Comparison of ENCODE assay signal across 10 cellular contexts in the genomic region with DNA sequence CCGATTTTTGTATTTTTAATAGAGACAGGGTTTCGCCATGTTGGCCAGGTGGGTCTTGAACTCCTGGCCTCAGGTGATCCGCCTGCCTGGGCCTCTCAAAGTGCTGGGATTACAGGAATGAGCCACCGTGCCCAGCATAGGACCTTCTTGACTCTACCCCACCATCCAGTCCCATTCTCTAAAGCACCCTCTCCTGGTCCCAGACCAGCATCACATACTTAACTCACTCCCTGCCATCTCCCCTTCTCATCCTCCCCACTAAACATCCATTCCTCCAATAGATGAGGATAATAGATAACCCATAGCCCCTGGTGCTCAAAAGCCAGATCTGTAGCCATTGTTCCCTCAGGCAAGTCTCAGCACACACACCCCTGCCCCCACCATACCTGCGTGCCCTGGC. TPM values are rescaled to one million over a fixed set of nuclear protein-coding genes. Genes with fewer than 3 reads are reported as not detected.
DNase-seq lines count a peak whose midpoint lies in the region; ATAC-seq and TF ChIP-seq lines count a peak whose summit lies in the region.
"Had no signal": no experiment of that assay in that cellular context is flagged by ENCODE, and none has a peak within 500 bp of the region (broad histone marks: within the 10 kb centered on the region; RNA-seq: fewer than 3 reads in every experiment).

No MANE protein-coding gene starts in this region.

- POLR2A ChIA-PET in SK-N-SH (lab: Yijun Ruan, JAX) = interaction anchor here (2.9 kb wide), 1 partner anchor 9 kb away, joined by 11 read pairs; a partner anchor contains a TSS

- no peak for TF ChIP-seq EP300 in SK-N-SH (IDR thresholded peaks at IDR 0.05; ENCODE audit: borderline replicate concordance in 1 of 2, low read depth in 1 of 2, low read length in 1 of 2)

- no peaks in the 10 kb centered on the region for H3K9me3 ChIP-seq in SK-N-SH
- no peaks in the 10 kb centered on the region for H3K9me3 ChIP-seq in OCI-LY3 (ENCODE audit: insufficient read depth, low read length)

- H3F3A ChIP-seq in SK-N-SH (replicated peaks; ENCODE audit: insufficient read depth) = peaks cover 34% of the 10 kb centered on the region

- peaks cover 23% of the 10 kb centered on the region for H3K79me2 ChIP-seq in SK-N-SH (ENCODE audit: insufficient read depth)
- H3K79me2 ChIP-seq in OCI-LY3 (ENCODE audit: low read length) = peaks cover 5% of the 10 kb centered on the region; the same call in 1 of the 2 replicates

- peak overlapping the region; percentile 67 for H3K27ac Mint-ChIP-seq in progenitor cell of endocrine pancreas

- H2AFZ ChIP-seq in SK-N-SH (ENCODE audit: low read depth) = no peak overlapping the region
- no peak overlapping the region for H2AFZ ChIP-seq in OCI-LY3 (ENCODE audit: low read depth, low read length)

- H3K4me2 ChIP-seq in SK-N-SH = peak overlapping the region; percentile 100
- H3K4me2 ChIP-seq in OCI-LY3 (ENCODE audit: low read length) = peak overlapping the region; percentile 89

- DNase-seq in SK-N-SH (peak; percentile 46), progenitor cell of endocrine pancreas (ENCODE audit: low spot score, unreplicated experiment) (no peak), kidney tubule cell (ENCODE audit: low spot score) (no peak), NCI-H1930 (lab: John Stamatoyannopoulos, UW) (no peak)
- DNase-seq: NCI-H1436 had no signal

- 87% methylated on average over 4 of the region's 5 CpGs for WGBS in SK-N-SH (ENCODE audit: low lambda C conversion rate)

- H3K9ac ChIP-seq in SK-N-SH (peak overlapping the region; percentile 77; the same call in 1 of the 2 replicates), OCI-LY3 (ENCODE audit: low read length) (no peak overlapping the region)

- H4K20me1 ChIP-seq in SK-N-SH (ENCODE audit: insufficient read depth) = no peaks in the 10 kb centered on the region
- no peaks in the 10 kb centered on the region for H4K20me1 ChIP-seq in OCI-LY3 (ENCODE audit: insufficient read depth, low read length)

- H3K4me1 ChIP-seq in SK-N-SH (ENCODE audit: control insufficient read depth in 1 of 2, insufficient read depth in 2 of 2, low read depth in 1 of 2, low read length in 1 of 2) = peaks cover 0 to 20% of the 10 kb centered on the region in 2 experiments; a peak in 1 of 4 replicates
- H3K4me1 ChIP-seq in OCI-LY3 (ENCODE audit: low read length) = peaks cover 20% of the 10 kb centered on the region

- peak overlapping the region; percentile 81 for H3K4me3 Mint-ChIP-seq in progenitor cell of endocrine pancreas (ENCODE audit: low read depth)

- ATAC-seq in SK-N-SH treated with all-trans-retinoic acid at 6 μM for 48 hours (no peak), GM18861 (IDR thresholded peaks at IDR 0.05; ENCODE audit: unreplicated experiment) (no peak)
- ATAC-seq: activated CD4-positive, CD25-positive, alpha-beta regulatory T cell treated with anti-CD3 and anti-CD28 coated beads, Interleukin-2, amount 50 U/mL, for 24 hours had no signal

- peak overlapping the region; percentile 79 to 82 for H3K4me3 ChIP-seq in SK-N-SH (ENCODE audit: low read depth in 2 of 2, low read length in 1 of 2)
- no peak overlapping the region for H3K4me3 ChIP-seq in OCI-LY3 (ENCODE audit: low read length)

- H3K9me3 Mint-ChIP-seq in progenitor cell of endocrine pancreas (ENCODE audit: low read depth) = no peaks in the 10 kb centered on the region

- TF ChIP-seq CTCF in SK-N-SH (IDR thresholded peaks at IDR 0.05) (no peak), OCI-LY3 (IDR thresholded peaks at IDR 0.05; ENCODE audit: low read depth, low read length) (no peak), progenitor cell of endocrine pancreas (IDR thresholded peaks at IDR 0.05; ENCODE audit: unreplicated experiment) (no peak)

- no peaks in the 10 kb centered on the region for H3K27me3 Mint-ChIP-seq in progenitor cell of endocrine pancreas

- peak overlapping the region in 1 of 2 experiments; percentile 93; a peak in 2 of 4 replicates for H3K27ac ChIP-seq in SK-N-SH (ENCODE audit: low read depth in 2 of 2, low read length in 1 of 2)
- H3K27ac ChIP-seq in OCI-LY3 (ENCODE audit: low read length) = no peak overlapping the region
- H3K27ac ChIP-seq in cingulate gyrus (ENCODE audit: low read depth, low read length) = peak overlapping the region; percentile 10

- H3K9me2 ChIP-seq in SK-N-SH = no peaks in the 10 kb centered on the region

- H3K36me3 ChIP-seq in SK-N-SH (replicated peaks in 1 of 2; ENCODE audit: control insufficient read depth in 1 of 2, insufficient read depth in 2 of 2, low read length in 1 of 2) = peaks cover 9 to 25% of the 10 kb centered on the region in 2 experiments
- H3K36me3 ChIP-seq in OCI-LY3 (replicated peaks; ENCODE audit: low read depth, low read length) = peaks cover 18% of the 10 kb centered on the region

- H3K27me3 ChIP-seq in SK-N-SH (ENCODE audit: insufficient read depth) (no peaks in the 10 kb centered on the region), OCI-LY3 (ENCODE audit: low read depth, low read length) (no peaks in the 10 kb centered on the region)

- TF ChIP-seq RAD21 in SK-N-SH (IDR thresholded peaks at IDR 0.05; ENCODE audit: low read length) = no peak

- H3K4me1 Mint-ChIP-seq in progenitor cell of endocrine pancreas (ENCODE audit: low read depth) = peaks cover 21% of the 10 kb centered on the region

- peaks cover 8% of the 10 kb centered on the region for H3K36me3 Mint-ChIP-seq in progenitor cell of endocrine pancreas (ENCODE audit: insufficient read depth)

- CTCF ChIA-PET in SK-N-SH (lab: Yijun Ruan, JAX) = interaction anchor here (3.3 to 13.3 kb wide), 3 partner anchors 7 to 72 kb away, joined by 51 to 184 read pairs (median 66); a partner anchor contains a TSS

TF ChIP-seq in SK-N-SH, 30 proteins besides CTCF, POLR2A, EP300 and RAD21 (continues in another document):
- TF ChIP-seq CHD2 (IDR thresholded peaks at IDR 0.05; ENCODE audit: low read length, partially characterized antibody) (no peak), SIN3A (IDR thresholded peaks at IDR 0.05; ENCODE audit: borderline replicate concordance, low read depth, low read length) (no peak), TEAD4 (IDR thresholded peaks at IDR 0.05; ENCODE audit: borderline replicate concordance, insufficient read depth) (no peak), NFIC (IDR thresholded peaks at IDR 0.05; ENCODE audit: borderline replicate concordance) (no peak), RXRA (IDR thresholded peaks at IDR 0.05; ENCODE audit: borderline replicate concordance, low read depth) (no peak)

TF ChIP-seq in SK-N-SH treated with all-trans-retinoic acid at 6 μM for 48 hours, 23 proteins besides CTCF, POLR2A, EP300 and RAD21:
- no peak for TF ChIP-seq ZC3H10 (CRISPR knock-in tag; IDR thresholded peaks at IDR 0.05)
- TF ChIP-seq ZFP3 (CRISPR knock-in tag; IDR thresholded peaks at IDR 0.05) = no peak
- TF ChIP-seq, protein P1, sequence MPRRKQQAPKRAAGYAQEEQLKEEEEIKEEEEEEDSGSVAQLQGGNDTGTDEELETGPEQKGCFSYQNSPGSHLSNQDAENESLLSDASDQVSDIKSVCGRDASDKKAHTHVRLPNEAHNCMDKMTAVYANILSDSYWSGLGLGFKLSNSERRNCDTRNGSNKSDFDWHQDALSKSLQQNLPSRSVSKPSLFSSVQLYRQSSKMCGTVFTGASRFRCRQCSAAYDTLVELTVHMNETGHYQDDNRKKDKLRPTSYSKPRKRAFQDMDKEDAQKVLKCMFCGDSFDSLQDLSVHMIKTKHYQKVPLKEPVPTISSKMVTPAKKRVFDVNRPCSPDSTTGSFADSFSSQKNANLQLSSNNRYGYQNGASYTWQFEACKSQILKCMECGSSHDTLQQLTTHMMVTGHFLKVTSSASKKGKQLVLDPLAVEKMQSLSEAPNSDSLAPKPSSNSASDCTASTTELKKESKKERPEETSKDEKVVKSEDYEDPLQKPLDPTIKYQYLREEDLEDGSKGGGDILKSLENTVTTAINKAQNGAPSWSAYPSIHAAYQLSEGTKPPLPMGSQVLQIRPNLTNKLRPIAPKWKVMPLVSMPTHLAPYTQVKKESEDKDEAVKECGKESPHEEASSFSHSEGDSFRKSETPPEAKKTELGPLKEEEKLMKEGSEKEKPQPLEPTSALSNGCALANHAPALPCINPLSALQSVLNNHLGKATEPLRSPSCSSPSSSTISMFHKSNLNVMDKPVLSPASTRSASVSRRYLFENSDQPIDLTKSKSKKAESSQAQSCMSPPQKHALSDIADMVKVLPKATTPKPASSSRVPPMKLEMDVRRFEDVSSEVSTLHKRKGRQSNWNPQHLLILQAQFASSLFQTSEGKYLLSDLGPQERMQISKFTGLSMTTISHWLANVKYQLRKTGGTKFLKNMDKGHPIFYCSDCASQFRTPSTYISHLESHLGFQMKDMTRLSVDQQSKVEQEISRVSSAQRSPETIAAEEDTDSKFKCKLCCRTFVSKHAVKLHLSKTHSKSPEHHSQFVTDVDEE (CRISPR knock-in tag; IDR thresholded peaks at IDR 0.05) = no peak
- TF ChIP-seq ISL1 (CRISPR knock-in tag; IDR thresholded peaks at IDR 0.05) = no peak

RNA-seq across cellular contexts. Expression of a gene that starts 2.1 kb away (rescaled TPM):
- 20.0 and 30.6 TPM in 2 replicates for polyA plus RNA-seq in SK-N-SH (2012; rRNA removed)
- 17.9 and 26.4 TPM in 2 replicates for polyA plus RNA-seq in SK-N-SH (2012; cell fraction: cytosol; rRNA removed)
- 42.8 and 45.5 TPM in 2 replicates for polyA plus RNA-seq in SK-N-SH (2012; cell fraction: nucleus; rRNA removed)
- total RNA-seq in progenitor cell of endocrine pancreas = 58.4 and 59.0 TPM in 2 replicates

RNA-seq across cellular contexts. Expression of a gene that starts 9.0 kb away (rescaled TPM):
- 193 and 225 TPM in 2 replicates for polyA plus RNA-seq in SK-N-SH (2012; rRNA removed)
- polyA plus RNA-seq in SK-N-SH (2012; cell fraction: cytosol; rRNA removed) = 115 and 149 TPM in 2 replicates
- polyA plus RNA-seq in SK-N-SH (2012; cell fraction: nucleus; rRNA removed) = 125 and 162 TPM in 2 replicates
- 53.1 and 57.1 TPM in 2 replicates for total RNA-seq in progenitor cell of endocrine pancreas

RNA-seq across cellular contexts. Expression of a gene that starts 20.1 kb away (rescaled TPM):
- 76.7 and 81.8 TPM in 2 replicates for polyA plus RNA-seq in SK-N-SH (2012; rRNA removed)
- polyA plus RNA-seq in SK-N-SH (2012; cell fraction: cytosol; rRNA removed) = 25.3 and 28.9 TPM in 2 replicates
- polyA plus RNA-seq in SK-N-SH (2012; cell fraction: nucleus; rRNA removed) = 484 and 490 TPM in 2 replicates
- total RNA-seq in progenitor cell of endocrine pancreas = 102 and 106 TPM in 2 replicates

RNA-seq across cellular contexts. Expression of a gene that starts 24.1 kb away (rescaled TPM):
- polyA plus RNA-seq in SK-N-SH (2012; rRNA removed) = 9.7 and 10.1 TPM in 2 replicates
- polyA plus RNA-seq in SK-N-SH (2012; cell fraction: cytosol; rRNA removed) = 2.2 and 3.7 TPM in 2 replicates
- polyA plus RNA-seq in SK-N-SH (2012; cell fraction: nucleus; rRNA removed) = 59.4 and 62.3 TPM in 2 replicates
- total RNA-seq in progenitor cell of endocrine pancreas = 13.6 and 15.6 TPM in 2 replicates

RNA-seq across cellular contexts. Expression of a gene that starts 44.7 kb away (rescaled TPM):
- 79.1 TPM in 2 replicates for polyA plus RNA-seq in SK-N-SH (2012; rRNA removed)
- polyA plus RNA-seq in SK-N-SH (2012; cell fraction: cytosol; rRNA removed) = 38.5 and 57.4 TPM in 2 replicates
- polyA plus RNA-seq in SK-N-SH (2012; cell fraction: nucleus; rRNA removed) = 75.0 and 79.6 TPM in 2 replicates
- 38.1 and 38.7 TPM in 2 replicates for total RNA-seq in progenitor cell of endocrine pancreas
